Comparison of ENCODE assay signal across 20 cellular contexts in genomic region chr1:161935264-161935663, GRCh38.
"Had no signal": no experiment of that assay in that cellular context is flagged by ENCODE, and none has a peak within 500 bp of the region (broad histone marks: within the 10 kb centered on the region; RNA-seq: fewer than 3 reads in every experiment).

No MANE protein-coding gene starts in this region.

- H3K4me3 ChIP-seq: breast epithelium, ovary, right lobe of liver, testis, transverse colon had no signal

- H3K4me1 ChIP-seq: breast epithelium, right lobe of liver, testis had no signal

- H3K4me3 Mint-ChIP-seq: activated T-helper 1 cell treated with anti-CD3 and anti-CD28 coated beads, Interleukin-12 subunit alpha, Interleukin-12 subunit beta, Interleukin-2, Interleukin-4 antibody, amounts not matched to agents 30 ng/mL and 10 ng/mL and 1 ng/mL, durations not matched to agents 14 hours and 24 hours and 36 hours had no signal

- DNase-seq: activated CD4-positive, alpha-beta T cell treated with anti-CD3 and anti-CD28 coated beads, Interleukin-2, amount 10 ng/mL, durations not matched to agents 24 days and 14 days; activated gamma-delta T cell; activated T-cell treated with anti-CD3 and anti-CD28 coated beads for 4 hours; amygdala; central memory CD4-positive, alpha-beta T cell; foreskin fibroblast; head of caudate nucleus; hippocampal formation; left cardiac atrium; left ventricle myocardium superior; ovary; right lobe of liver; stimulated activated CD4-positive, alpha-beta T cell treated with anti-CD3 and anti-CD28 coated beads, Interleukin-2, amount 100 ng/mL, for 48 hours; stimulated activated naive CD4-positive, alpha-beta T cell treated with Interleukin-2 at 50 U/mL for 16 hours; T-helper 1 cell; testis; transverse colon had no signal

- H3K27ac Mint-ChIP-seq: activated T-helper 1 cell treated with anti-CD3 and anti-CD28 coated beads, Interleukin-12 subunit alpha, Interleukin-12 subunit beta, Interleukin-2, Interleukin-4 antibody, amounts not matched to agents 30 ng/mL and 10 ng/mL and 1 ng/mL, durations not matched to agents 14 hours and 24 hours and 36 hours; progenitor cell of endocrine pancreas had no signal

- H3K36me3 ChIP-seq: breast epithelium, ovary, right lobe of liver had no signal

- H3K27ac ChIP-seq: breast epithelium, ovary, right lobe of liver, testis, transverse colon had no signal

- H3K27me3 Mint-ChIP-seq: activated CD4-positive, alpha-beta T cell treated with anti-CD3 and anti-CD28 coated beads, Interleukin-2, amount 10 ng/mL, durations not matched to agents 24 days and 14 days; progenitor cell of endocrine pancreas had no signal

- H3K9me3 Mint-ChIP-seq: activated CD4-positive, alpha-beta T cell treated with anti-CD3 and anti-CD28 coated beads, Interleukin-2, amount 10 ng/mL, durations not matched to agents 24 days and 14 days; activated T-helper 1 cell treated with anti-CD3 and anti-CD28 coated beads, Interleukin-12 subunit alpha, Interleukin-12 subunit beta, Interleukin-2, Interleukin-4 antibody, amounts not matched to agents 30 ng/mL and 10 ng/mL and 1 ng/mL, durations not matched to agents 14 hours and 24 hours and 36 hours had no signal

- H3K9me3 ChIP-seq: breast epithelium, ovary, right lobe of liver, testis, transverse colon had no signal

- H3K27me3 ChIP-seq: breast epithelium, ovary, right lobe of liver, testis, transverse colon had no signal

- ATAC-seq: left cardiac atrium, left ventricle myocardium superior, right lobe of liver had no signal
